ENCODE assay signal across 10 cellular contexts in the genomic region with DNA sequence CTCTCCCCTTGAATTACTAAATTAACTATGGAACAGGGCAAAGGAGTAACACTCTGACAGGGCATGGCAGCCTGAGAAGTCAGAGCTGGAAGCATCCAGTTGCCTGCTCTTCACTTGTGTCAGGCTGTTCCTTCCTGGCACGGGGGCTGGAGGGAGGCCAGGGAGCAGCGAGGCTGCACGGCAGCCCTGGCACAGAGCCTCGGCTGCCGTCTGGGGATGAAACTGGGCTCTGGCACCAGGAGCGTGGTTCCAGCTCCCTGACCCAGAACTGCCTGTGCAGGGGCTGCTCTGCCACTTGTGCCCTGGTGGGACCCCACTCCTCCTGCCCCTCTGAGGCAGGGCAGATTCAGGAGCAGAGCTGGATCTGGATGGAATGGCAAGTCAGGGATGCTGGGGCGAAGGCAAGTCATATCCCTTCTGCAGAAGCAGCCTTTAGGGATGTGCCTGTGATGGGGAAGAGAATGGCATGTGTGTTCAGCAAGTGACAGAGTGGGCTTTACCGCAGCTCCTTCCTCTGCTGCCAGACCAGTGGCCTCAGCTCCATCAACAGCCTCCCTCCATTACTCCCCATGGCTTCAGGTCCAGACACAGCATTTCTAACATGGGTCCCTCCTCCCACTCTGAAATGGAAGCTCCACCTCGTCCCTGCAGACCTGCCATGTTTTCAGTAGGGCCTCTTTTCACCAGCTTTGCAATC. TPM values are rescaled to one million over a fixed set of nuclear protein-coding genes. Genes with fewer than 3 reads are reported as not detected.
DNase-seq lines count a peak whose midpoint lies in the region; ATAC-seq and TF ChIP-seq lines count a peak whose summit lies in the region.
"Had no signal": no experiment of that assay in that cellular context is flagged by ENCODE, and none has a peak within 500 bp of the region (broad histone marks: within the 10 kb centered on the region; RNA-seq: fewer than 3 reads in every experiment).

No MANE protein-coding gene starts in this region.

- POLR2A ChIA-PET in AG04449 (lab: Yijun Ruan, JAX) = interaction anchor here (0.7 to 1.4 kb wide), 2 partner anchors 12 to 13 kb away, joined by 3 read pairs; no protein-coding TSS in a partner anchor

- DNase-seq in AG04449 (ENCODE audit: low read depth, low spot score) = peak; percentile 7
- DNase-seq in NCI-H2196 (lab: John Stamatoyannopoulos, UW; ENCODE audit: unreplicated experiment) = peak; percentile 47
- DNase-seq in endodermal cell = peak; percentile 27
- DNase-seq in MM.1S = no peak
- no peak for DNase-seq in A172 (ENCODE audit: low spot score)

- H3K36me3 Mint-ChIP-seq in endodermal cell (ENCODE audit: low read depth) = no peaks in the 10 kb centered on the region
- no peaks in the 10 kb centered on the region for H3K36me3 Mint-ChIP-seq in activated T-helper 17 cell treated with anti-CD3 and anti-CD28 coated beads, Interleukin-2, amount 50 U/mL, for 72 hours (ENCODE audit: low read depth)

- no peak for ATAC-seq in GM21447 (IDR thresholded peaks at IDR 0.05; ENCODE audit: unreplicated experiment)
- no peak for ATAC-seq in activated T-helper 17 cell treated with anti-CD3 and anti-CD28 coated beads, Interleukin-2, amount 50 U/mL, for 72 hours (replicated peaks)

- H3F3A ChIP-seq in MM.1S (ENCODE audit: insufficient read depth, low read length) = no peaks in the 10 kb centered on the region

- H3K4me1 ChIP-seq in endodermal cell (ENCODE audit: control insufficient read depth, insufficient read depth, low read length) = no peaks in the 10 kb centered on the region
- H3K4me1 ChIP-seq in muscle layer of colon (ENCODE audit: insufficient read depth, low read length) = peaks cover 17% of the 10 kb centered on the region
- H3K4me1 ChIP-seq in MM.1S (ENCODE audit: low read length) = no peaks in the 10 kb centered on the region

- H3K27ac Mint-ChIP-seq in endodermal cell = no peak overlapping the region
- H3K27ac Mint-ChIP-seq in activated T-helper 17 cell treated with anti-CD3 and anti-CD28 coated beads, Interleukin-2, amount 50 U/mL, for 72 hours = no peak overlapping the region

- no peaks in the 10 kb centered on the region for H3K9me2 ChIP-seq in MM.1S (replicated peaks; ENCODE audit: insufficient read depth, low read length)

- CTCF ChIA-PET in AG04449 (lab: Yijun Ruan, JAX) = interaction anchor here (0.8 to 5.8 kb wide), 5 partner anchors 13 to 323 kb away, joined by 3 to 26 read pairs (median 3); a partner anchor contains a TSS

- H3K4me3 ChIP-seq in AG04449 (ENCODE audit: low read depth, low read length) (peak overlapping the region; percentile 35; the same call in 1 of the 2 replicates), endodermal cell (ENCODE audit: low read length) (no peak overlapping the region), muscle layer of colon (ENCODE audit: low read depth in 1 of 2, low read length in 2 of 2) (peak overlapping the region in 1 of 2 donors; percentile 30), MM.1S (ENCODE audit: low read length) (no peak overlapping the region)
- H3K4me3 ChIP-seq: cardiac muscle cell had no signal

- H3K9me3 ChIP-seq in endodermal cell (ENCODE audit: control insufficient read depth, low read length) (no peaks in the 10 kb centered on the region), muscle layer of colon (ENCODE audit: low read length) (no peaks in the 10 kb centered on the region), MM.1S (replicated peaks; ENCODE audit: insufficient read depth, low read length) (no peaks in the 10 kb centered on the region)

- H3K4me1 Mint-ChIP-seq in endodermal cell = no peaks in the 10 kb centered on the region
- no peaks in the 10 kb centered on the region for H3K4me1 Mint-ChIP-seq in activated T-helper 17 cell treated with anti-CD3 and anti-CD28 coated beads, Interleukin-2, amount 50 U/mL, for 72 hours

- H2AFZ ChIP-seq in MM.1S (ENCODE audit: low read length) = no peak overlapping the region

- no peaks in the 10 kb centered on the region for H3K27me3 Mint-ChIP-seq in endodermal cell (ENCODE audit: insufficient read depth)
- peaks cover 8% of the 10 kb centered on the region for H3K27me3 Mint-ChIP-seq in activated T-helper 17 cell treated with anti-CD3 and anti-CD28 coated beads, Interleukin-2, amount 50 U/mL, for 72 hours

- 91 to 97% methylated on average over 5 to 9 of the region's 9 CpGs for WGBS in endodermal cell (ENCODE audit: insufficient coverage in 1 of 2, insufficient read length in 1 of 2), 2 experiments

- H3K4me2 ChIP-seq in MM.1S (ENCODE audit: low read depth, low read length) = no peak overlapping the region

- H3K36me3 ChIP-seq in endodermal cell (ENCODE audit: control insufficient read depth, insufficient read depth, low read length) (no peaks in the 10 kb centered on the region), muscle layer of colon (ENCODE audit: insufficient read depth, low read length) (no peaks in the 10 kb centered on the region), MM.1S (replicated peaks; ENCODE audit: insufficient read depth, low read length) (no peaks in the 10 kb centered on the region)
- H3K36me3 ChIP-seq: cardiac muscle cell had no signal

- H3K4me3 Mint-ChIP-seq in endodermal cell = no peak overlapping the region
- H3K4me3 Mint-ChIP-seq in activated T-helper 17 cell treated with anti-CD3 and anti-CD28 coated beads, Interleukin-2, amount 50 U/mL, for 72 hours = no peak overlapping the region

- H4K20me1 ChIP-seq in MM.1S (ENCODE audit: insufficient read depth, low read length) = no peaks in the 10 kb centered on the region

- no peaks in the 10 kb centered on the region for H3K9me3 Mint-ChIP-seq in endodermal cell
- H3K9me3 Mint-ChIP-seq in activated T-helper 17 cell treated with anti-CD3 and anti-CD28 coated beads, Interleukin-2, amount 50 U/mL, for 72 hours = no peaks in the 10 kb centered on the region

- H3K27ac ChIP-seq in endodermal cell (ENCODE audit: low read depth, low read length) = no peak overlapping the region
- H3K27ac ChIP-seq in muscle layer of colon (ENCODE audit: low read depth, low read length) = peak overlapping the region; percentile 16
- H3K27ac ChIP-seq in MM.1S (ENCODE audit: low read length) = no peak overlapping the region
- H3K27ac ChIP-seq: cardiac muscle cell had no signal

- TF ChIP-seq CTCF in AG04449 (IDR thresholded peaks at IDR 0.05; ENCODE audit: insufficient read depth, low read length, missing control alignments) (no peak), endodermal cell (conservative IDR thresholded peaks at IDR 0.05) (no peak), MM.1S (IDR thresholded peaks at IDR 0.05; ENCODE audit: low read length) (no peak)

- no peak overlapping the region for H3K9ac ChIP-seq in endodermal cell (ENCODE audit: extremely low read depth, low read length, poor library complexity, severe bottlenecking)
- H3K9ac ChIP-seq in muscle layer of colon (ENCODE audit: low read length) = no peak overlapping the region
- no peak overlapping the region for H3K9ac ChIP-seq in MM.1S (ENCODE audit: low read length)

- no peaks in the 10 kb centered on the region for H3K79me2 ChIP-seq in MM.1S (ENCODE audit: low read length)

- H3K27me3 ChIP-seq in endodermal cell (ENCODE audit: control insufficient read depth, insufficient read depth, low read length, poor library complexity, severe bottlenecking) (no peaks in the 10 kb centered on the region), muscle layer of colon (ENCODE audit: control insufficient read depth in 1 of 2, insufficient read depth in 2 of 2, low read length in 2 of 2) (no peaks in the 10 kb centered on the region), MM.1S (replicated peaks; ENCODE audit: insufficient read depth, low read length) (no peaks in the 10 kb centered on the region)
- H3K27me3 ChIP-seq: cardiac muscle cell had no signal

RNA-seq across cellular contexts. Expression of a gene that starts 42.1 kb away (rescaled TPM):
- total RNA-seq in endodermal cell = under 1 TPM; 0.20 to 0.51 TPM
- polyA plus RNA-seq in endodermal cell (2013, experiment 1 of 2) = 0.68 TPM
- 0.50 TPM for polyA plus RNA-seq in endodermal cell (2013, experiment 2 of 2)
- total RNA-seq in activated T-helper 17 cell treated with anti-CD3 and anti-CD28 coated beads, Interleukin-2, amount 50 U/mL, for 72 hours = not detected
- 0.05 TPM in 1 of 2 replicates, not detected in the other for total RNA-seq in A172 (2014; rRNA removed; shearing (Covaris generic))
- total RNA-seq: pulmonary artery endothelial cell had no signal

Comparison
In these comparisons a context has a peak if more than half of its experiments do, and no peak if none do; other contexts are left out.
1. DNase-seq: peak in AG04449 (single experiment), NCI-H2196 (single experiment) and endodermal cell (single experiment); none in MM.1S (single experiment) and A172 (single experiment).